1 cellular context compared by ENCODE assay signal in the genomic region with DNA sequence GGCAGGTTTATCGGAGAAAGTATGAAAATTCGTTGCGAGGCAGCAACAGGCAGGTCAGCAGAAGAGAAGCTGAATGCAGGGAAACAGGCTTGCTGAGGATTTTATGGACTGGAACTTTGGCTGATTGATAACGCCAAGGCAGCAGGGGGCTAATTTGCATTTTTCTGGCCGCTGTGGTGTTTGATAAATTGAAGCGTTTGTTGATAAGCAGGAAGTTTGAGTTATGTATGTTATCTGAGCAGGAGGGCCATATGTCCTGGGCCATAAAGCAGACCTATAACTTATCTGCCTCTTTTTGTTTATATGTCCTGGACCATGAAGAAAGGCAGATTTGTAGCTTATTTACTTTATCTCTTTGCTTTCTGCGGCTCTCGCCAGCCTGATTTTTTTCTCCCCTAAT.
TF ChIP-seq lines count a peak whose summit lies in the region.

No MANE protein-coding gene starts in this region.

TF ChIP-seq in K562, 482 proteins besides CTCF, POLR2A, EP300 and RAD21 (continued from another document and continues in another):
- TF ChIP-seq CREB1 (IDR thresholded peaks at IDR 0.05): no peak
- TF ChIP-seq CREB1 (CRISPR knock-in tag; IDR thresholded peaks at IDR 0.05): no peak
- peak; percentile 50; the same call in 1 of the 2 replicates for TF ChIP-seq CBX5 (IDR thresholded peaks at IDR 0.05; ENCODE audit: borderline replicate concordance, low read depth)
- TF ChIP-seq NFRKB (IDR thresholded peaks at IDR 0.05; ENCODE audit: low read depth): no peak
- no peak for TF ChIP-seq TAF9B (IDR thresholded peaks at IDR 0.05; ENCODE audit: partially characterized antibody)
- TF ChIP-seq, protein P1, sequence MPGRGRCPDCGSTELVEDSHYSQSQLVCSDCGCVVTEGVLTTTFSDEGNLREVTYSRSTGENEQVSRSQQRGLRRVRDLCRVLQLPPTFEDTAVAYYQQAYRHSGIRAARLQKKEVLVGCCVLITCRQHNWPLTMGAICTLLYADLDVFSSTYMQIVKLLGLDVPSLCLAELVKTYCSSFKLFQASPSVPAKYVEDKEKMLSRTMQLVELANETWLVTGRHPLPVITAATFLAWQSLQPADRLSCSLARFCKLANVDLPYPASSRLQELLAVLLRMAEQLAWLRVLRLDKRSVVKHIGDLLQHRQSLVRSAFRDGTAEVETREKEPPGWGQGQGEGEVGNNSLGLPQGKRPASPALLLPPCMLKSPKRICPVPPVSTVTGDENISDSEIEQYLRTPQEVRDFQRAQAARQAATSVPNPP (IDR thresholded peaks at IDR 0.05; ENCODE audit: borderline replicate concordance, insufficient read depth, insufficient read length): no peak
- peak; percentile 45; the same call in 1 of the 2 replicates for TF ChIP-seq TEAD4 (IDR thresholded peaks at IDR 0.05; ENCODE audit: low read length)
- TF ChIP-seq TEAD4 (CRISPR knock-in tag; IDR thresholded peaks at IDR 0.05; ENCODE audit: borderline replicate concordance): no peak
- TF ChIP-seq ZNF764 (CRISPR knock-in tag; IDR thresholded peaks at IDR 0.05; ENCODE audit: low read depth): no peak
- no peak for TF ChIP-seq CREB3L1 (IDR thresholded peaks at IDR 0.05; ENCODE audit: borderline replicate concordance, low read depth)
- no peak for TF ChIP-seq ZNF436 (CRISPR knock-in tag; IDR thresholded peaks at IDR 0.05)
- TF ChIP-seq FOXK2 (conservative IDR thresholded peaks at IDR 0.05 in 1 of 2, IDR thresholded peaks at IDR 0.05 in 1 of 2; ENCODE audit: low read depth in 2 of 2): no peak
- TF ChIP-seq, protein P2, sequence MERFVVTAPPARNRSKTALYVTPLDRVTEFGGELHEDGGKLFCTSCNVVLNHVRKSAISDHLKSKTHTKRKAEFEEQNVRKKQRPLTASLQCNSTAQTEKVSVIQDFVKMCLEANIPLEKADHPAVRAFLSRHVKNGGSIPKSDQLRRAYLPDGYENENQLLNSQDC (CRISPR knock-in tag; IDR thresholded peaks at IDR 0.05): no peak
- TF ChIP-seq ZNF785 (CRISPR knock-in tag; IDR thresholded peaks at IDR 0.05): no peak
- no peak for TF ChIP-seq ZNF551 (CRISPR knock-in tag; IDR thresholded peaks at IDR 0.05)
- no peak for TF ChIP-seq ZNF282 (CRISPR knock-in tag; IDR thresholded peaks at IDR 0.05)
- TF ChIP-seq, protein P3, sequence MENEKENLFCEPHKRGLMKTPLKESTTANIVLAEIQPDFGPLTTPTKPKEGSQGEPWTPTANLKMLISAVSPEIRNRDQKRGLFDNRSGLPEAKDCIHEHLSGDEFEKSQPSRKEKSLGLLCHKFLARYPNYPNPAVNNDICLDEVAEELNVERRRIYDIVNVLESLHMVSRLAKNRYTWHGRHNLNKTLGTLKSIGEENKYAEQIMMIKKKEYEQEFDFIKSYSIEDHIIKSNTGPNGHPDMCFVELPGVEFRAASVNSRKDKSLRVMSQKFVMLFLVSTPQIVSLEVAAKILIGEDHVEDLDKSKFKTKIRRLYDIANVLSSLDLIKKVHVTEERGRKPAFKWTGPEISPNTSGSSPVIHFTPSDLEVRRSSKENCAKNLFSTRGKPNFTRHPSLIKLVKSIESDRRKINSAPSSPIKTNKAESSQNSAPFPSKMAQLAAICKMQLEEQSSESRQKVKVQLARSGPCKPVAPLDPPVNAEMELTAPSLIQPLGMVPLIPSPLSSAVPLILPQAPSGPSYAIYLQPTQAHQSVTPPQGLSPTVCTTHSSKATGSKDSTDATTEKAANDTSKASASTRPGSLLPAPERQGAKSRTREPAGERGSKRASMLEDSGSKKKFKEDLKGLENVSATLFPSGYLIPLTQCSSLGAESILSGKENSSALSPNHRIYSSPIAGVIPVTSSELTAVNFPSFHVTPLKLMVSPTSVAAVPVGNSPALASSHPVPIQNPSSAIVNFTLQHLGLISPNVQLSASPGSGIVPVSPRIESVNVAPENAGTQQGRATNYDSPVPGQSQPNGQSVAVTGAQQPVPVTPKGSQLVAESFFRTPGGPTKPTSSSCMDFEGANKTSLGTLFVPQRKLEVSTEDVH (IDR thresholded peaks at IDR 0.05; ENCODE audit: low read depth, partially characterized antibody): no peak
- no peak for TF ChIP-seq PTTG1 (tag; IDR thresholded peaks at IDR 0.05; ENCODE audit: low read depth)
- TF ChIP-seq ZNF707 (CRISPR knock-in tag; conservative IDR thresholded peaks at IDR 0.05): no peak
- TF ChIP-seq HIVEP1 (CRISPR knock-in tag; IDR thresholded peaks at IDR 0.05): no peak
- peak; percentile 78 for TF ChIP-seq TCF3 (CRISPR knock-in tag; IDR thresholded peaks at IDR 0.05)
- no peak for TF ChIP-seq ESRRB (CRISPR knock-in tag; IDR thresholded peaks at IDR 0.05; ENCODE audit: borderline replicate concordance)
- peak; percentile 54 for TF ChIP-seq ZNF316 (IDR thresholded peaks at IDR 0.05)
- no peak for TF ChIP-seq GABPA (tag; conservative IDR thresholded peaks at IDR 0.05; ENCODE audit: low read depth)
- TF ChIP-seq MTF1 (CRISPR knock-in tag; IDR thresholded peaks at IDR 0.05; ENCODE audit: borderline replicate concordance): no peak
- TF ChIP-seq, protein P4, sequence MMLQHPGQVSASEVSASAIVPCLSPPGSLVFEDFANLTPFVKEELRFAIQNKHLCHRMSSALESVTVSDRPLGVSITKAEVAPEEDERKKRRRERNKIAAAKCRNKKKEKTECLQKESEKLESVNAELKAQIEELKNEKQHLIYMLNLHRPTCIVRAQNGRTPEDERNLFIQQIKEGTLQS (IDR thresholded peaks at IDR 0.05): no peak
- TF ChIP-seq, protein P4 (CRISPR knock-in tag; conservative IDR thresholded peaks at IDR 0.05): no peak
- TF ChIP-seq XRCC5 (IDR thresholded peaks at IDR 0.05; ENCODE audit: low read depth, low read length): no peak
- 0 out of 2 replicates have a peak, but pooled peaks have one; percentile 20 for TF ChIP-seq ZFX (CRISPR knock-in tag; IDR thresholded peaks at IDR 0.05)
- no peak for TF ChIP-seq RBM14 (IDR thresholded peaks at IDR 0.05; ENCODE audit: borderline replicate concordance, insufficient read depth, low read depth, low read length)
- TF ChIP-seq, protein P5, sequence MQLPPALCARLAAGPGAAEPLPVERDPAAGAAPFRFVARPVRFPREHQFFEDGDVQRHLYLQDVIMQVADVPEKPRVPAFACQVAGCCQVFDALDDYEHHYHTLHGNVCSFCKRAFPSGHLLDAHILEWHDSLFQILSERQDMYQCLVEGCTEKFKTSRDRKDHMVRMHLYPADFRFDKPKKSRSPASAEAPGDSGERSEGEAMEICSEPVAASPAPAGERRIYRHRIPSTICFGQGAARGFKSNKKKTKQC (CRISPR knock-in tag; IDR thresholded peaks at IDR 0.05): no peak
- peak; percentile 86 for TF ChIP-seq MEIS2 (IDR thresholded peaks at IDR 0.05; ENCODE audit: partially characterized antibody)
- no peak for TF ChIP-seq PCBP1 (IDR thresholded peaks at IDR 0.05; ENCODE audit: low read depth, low read length, poor library complexity, severe bottlenecking)
- TF ChIP-seq MAFG (tag; conservative IDR thresholded peaks at IDR 0.05): no peak
- TF ChIP-seq IRF1 (CRISPR knock-in tag; IDR thresholded peaks at IDR 0.05; ENCODE audit: borderline replicate concordance): no peak
- TF ChIP-seq, protein P6, sequence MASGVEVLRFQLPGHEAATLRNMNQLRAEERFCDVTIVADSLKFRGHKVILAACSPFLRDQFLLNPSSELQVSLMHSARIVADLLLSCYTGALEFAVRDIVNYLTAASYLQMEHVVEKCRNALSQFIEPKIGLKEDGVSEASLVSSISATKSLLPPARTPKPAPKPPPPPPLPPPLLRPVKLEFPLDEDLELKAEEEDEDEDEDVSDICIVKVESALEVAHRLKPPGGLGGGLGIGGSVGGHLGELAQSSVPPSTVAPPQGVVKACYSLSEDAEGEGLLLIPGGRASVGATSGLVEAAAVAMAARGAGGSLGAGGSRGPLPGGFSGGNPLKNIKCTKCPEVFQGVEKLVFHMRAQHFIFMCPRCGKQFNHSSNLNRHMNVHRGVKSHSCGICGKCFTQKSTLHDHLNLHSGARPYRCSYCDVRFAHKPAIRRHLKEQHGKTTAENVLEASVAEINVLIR (CRISPR knock-in tag; IDR thresholded peaks at IDR 0.05): no peak
- TF ChIP-seq ARHGAP35 (IDR thresholded peaks at IDR 0.05; ENCODE audit: partially characterized antibody): no peak
- TF ChIP-seq NR3C1 (CRISPR knock-in tag; IDR thresholded peaks at IDR 0.05): no peak
- no peak for TF ChIP-seq NR2C2 (CRISPR knock-in tag; IDR thresholded peaks at IDR 0.05)
- no peak for TF ChIP-seq NR2C2 (tag; IDR thresholded peaks at IDR 0.05)
- no peak for TF ChIP-seq GABPB2 (CRISPR knock-in tag; conservative IDR thresholded peaks at IDR 0.05)
- TF ChIP-seq ZNF561 (CRISPR knock-in tag; conservative IDR thresholded peaks at IDR 0.05): no peak
- TF ChIP-seq KDM2B (CRISPR knock-in tag; IDR thresholded peaks at IDR 0.05): no peak
- no peak for TF ChIP-seq CREM (IDR thresholded peaks at IDR 0.05; ENCODE audit: low read depth)
- peak; percentile 53 for TF ChIP-seq NFIC (IDR thresholded peaks at IDR 0.05)
- TF ChIP-seq, protein P7, sequence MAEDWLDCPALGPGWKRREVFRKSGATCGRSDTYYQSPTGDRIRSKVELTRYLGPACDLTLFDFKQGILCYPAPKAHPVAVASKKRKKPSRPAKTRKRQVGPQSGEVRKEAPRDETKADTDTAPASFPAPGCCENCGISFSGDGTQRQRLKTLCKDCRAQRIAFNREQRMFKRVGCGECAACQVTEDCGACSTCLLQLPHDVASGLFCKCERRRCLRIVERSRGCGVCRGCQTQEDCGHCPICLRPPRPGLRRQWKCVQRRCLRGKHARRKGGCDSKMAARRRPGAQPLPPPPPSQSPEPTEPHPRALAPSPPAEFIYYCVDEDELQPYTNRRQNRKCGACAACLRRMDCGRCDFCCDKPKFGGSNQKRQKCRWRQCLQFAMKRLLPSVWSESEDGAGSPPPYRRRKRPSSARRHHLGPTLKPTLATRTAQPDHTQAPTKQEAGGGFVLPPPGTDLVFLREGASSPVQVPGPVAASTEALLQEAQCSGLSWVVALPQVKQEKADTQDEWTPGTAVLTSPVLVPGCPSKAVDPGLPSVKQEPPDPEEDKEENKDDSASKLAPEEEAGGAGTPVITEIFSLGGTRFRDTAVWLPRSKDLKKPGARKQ (CRISPR knock-in tag; IDR thresholded peaks at IDR 0.05): no peak
- peak; percentile 43 for TF ChIP-seq HDAC3 (IDR thresholded peaks at IDR 0.05; ENCODE audit: borderline replicate concordance, partially characterized antibody)
- TF ChIP-seq HMG20B (CRISPR knock-in tag; IDR thresholded peaks at IDR 0.05): no peak
- TF ChIP-seq DIDO1 (tag; IDR thresholded peaks at IDR 0.05; ENCODE audit: low read depth): no peak
- TF ChIP-seq CAMTA2 (CRISPR knock-in tag; conservative IDR thresholded peaks at IDR 0.05): no peak
- no peak for TF ChIP-seq ZNF586 (CRISPR knock-in tag; conservative IDR thresholded peaks at IDR 0.05)
- TF ChIP-seq NCOR1 (IDR thresholded peaks at IDR 0.05): peak; percentile 68; the same call in 1 of the 2 replicates
- TF ChIP-seq SMARCB1 (IDR thresholded peaks at IDR 0.05; ENCODE audit: insufficient read length, low read depth): no peak
- TF ChIP-seq, protein P8, sequence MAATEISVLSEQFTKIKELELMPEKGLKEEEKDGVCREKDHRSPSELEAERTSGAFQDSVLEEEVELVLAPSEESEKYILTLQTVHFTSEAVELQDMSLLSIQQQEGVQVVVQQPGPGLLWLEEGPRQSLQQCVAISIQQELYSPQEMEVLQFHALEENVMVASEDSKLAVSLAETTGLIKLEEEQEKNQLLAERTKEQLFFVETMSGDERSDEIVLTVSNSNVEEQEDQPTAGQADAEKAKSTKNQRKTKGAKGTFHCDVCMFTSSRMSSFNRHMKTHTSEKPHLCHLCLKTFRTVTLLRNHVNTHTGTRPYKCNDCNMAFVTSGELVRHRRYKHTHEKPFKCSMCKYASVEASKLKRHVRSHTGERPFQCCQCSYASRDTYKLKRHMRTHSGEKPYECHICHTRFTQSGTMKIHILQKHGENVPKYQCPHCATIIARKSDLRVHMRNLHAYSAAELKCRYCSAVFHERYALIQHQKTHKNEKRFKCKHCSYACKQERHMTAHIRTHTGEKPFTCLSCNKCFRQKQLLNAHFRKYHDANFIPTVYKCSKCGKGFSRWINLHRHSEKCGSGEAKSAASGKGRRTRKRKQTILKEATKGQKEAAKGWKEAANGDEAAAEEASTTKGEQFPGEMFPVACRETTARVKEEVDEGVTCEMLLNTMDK (IDR thresholded peaks at IDR 0.05; ENCODE audit: borderline replicate concordance, insufficient read depth, low read depth, low read length, poor library complexity, severe bottlenecking): no peak
- TF ChIP-seq ZNF175 (CRISPR knock-in tag; IDR thresholded peaks at IDR 0.05; ENCODE audit: low read depth): no peak
- TF ChIP-seq FOXK1 (CRISPR knock-in tag; IDR thresholded peaks at IDR 0.05; ENCODE audit: borderline replicate concordance): no peak
- no peak for TF ChIP-seq MYBL2 (IDR thresholded peaks at IDR 0.05; ENCODE audit: low read depth)
- TF ChIP-seq MYBL2 (CRISPR knock-in tag; IDR thresholded peaks at IDR 0.05; ENCODE audit: borderline replicate concordance): no peak
- no peak for TF ChIP-seq ZNF589 (CRISPR knock-in tag; IDR thresholded peaks at IDR 0.05; ENCODE audit: low read depth)
- TF ChIP-seq MYNN (IDR thresholded peaks at IDR 0.05): no peak
- no peak for TF ChIP-seq MYNN (CRISPR knock-in tag; IDR thresholded peaks at IDR 0.05)
- TF ChIP-seq BHLHE40 (IDR thresholded peaks at IDR 0.05; ENCODE audit: low read length): no peak
- no peak for TF ChIP-seq STAT5A (IDR thresholded peaks at IDR 0.05; ENCODE audit: borderline replicate concordance, low read length)
- no peak for TF ChIP-seq MECOM (CRISPR knock-in tag; IDR thresholded peaks at IDR 0.05)
- TF ChIP-seq ETS2 (tag; IDR thresholded peaks at IDR 0.05; ENCODE audit: borderline replicate concordance, poor library complexity, severe bottlenecking): no peak
- TF ChIP-seq ZNF717 (CRISPR knock-in tag; IDR thresholded peaks at IDR 0.05): no peak
- no peak for TF ChIP-seq HMG20A (CRISPR knock-in tag; conservative IDR thresholded peaks at IDR 0.05)
- no peak for TF ChIP-seq CBFB (CRISPR knock-in tag; IDR thresholded peaks at IDR 0.05)
- TF ChIP-seq KAT7 (CRISPR knock-in tag; IDR thresholded peaks at IDR 0.05; ENCODE audit: borderline replicate concordance): no peak
